In the genomic region with DNA sequence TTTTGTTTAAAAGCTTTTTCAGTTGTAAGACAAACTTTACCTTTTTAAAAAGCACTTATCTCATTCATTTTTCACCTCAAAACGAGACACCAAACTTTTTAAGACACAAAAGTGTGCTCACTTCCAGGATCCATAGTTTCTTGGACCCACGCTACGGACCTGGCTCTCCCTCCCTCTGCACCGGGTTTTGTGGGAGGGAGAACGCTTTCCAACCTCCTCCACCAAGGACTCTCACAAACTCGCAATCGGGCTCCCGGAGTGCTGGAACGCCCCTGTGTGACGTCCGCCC, we compare ENCODE assay signal across 9 cellular contexts. TPM values are rescaled to one million over a fixed set of nuclear protein-coding genes. Genes with fewer than 3 reads are reported as not detected.
DNase-seq lines count a peak whose midpoint lies in the region; FAIRE-seq and TF ChIP-seq lines count a peak whose summit lies in the region.
"Had no signal": no experiment of that assay in that cellular context is flagged by ENCODE, and none has a peak within 500 bp of the region (broad histone marks: within the 10 kb centered on the region; RNA-seq: fewer than 3 reads in every experiment).

No MANE protein-coding gene starts in this region.

- DNase-seq in GM19239 (ENCODE audit: insufficient read length, low spot score) (peak; percentile 40), left ventricle myocardium inferior (no peak), sigmoid colon (peak; percentile 86), RCC 7860 (ENCODE audit: low spot score) (no peak), NCI-H510A treated with DMSO at 0.1 percent for 48 hours (lab: John Stamatoyannopoulos, UW) (no peak), islet precursor cell (no peak)
- no peak for DNase-seq in activated CD4-positive, alpha-beta memory T cell treated with anti-CD3 and anti-CD28 coated beads, Interleukin-2, amount 10 ng/mL, durations not matched to agents 7 days and 5 days

- peaks cover 12% of the 10 kb centered on the region for H3K36me3 ChIP-seq in left ventricle myocardium inferior
- H3K36me3 ChIP-seq in sigmoid colon = peaks cover 0 to 17% (median 0%) of the 10 kb centered on the region in 4 donors

- POLR2A ChIA-PET in activated CD4-positive, alpha-beta memory T cell treated with anti-CD3 and anti-CD28 coated beads, Interleukin-2, amount 10 ng/mL, durations not matched to agents 7 days and 5 days (lab: Charles Lee) = interaction anchor here (0.9 to 5.6 kb wide), 8 partner anchors 12 to 201 kb away, joined by 3 to 61 read pairs (median 4); a partner anchor contains a TSS

- H3K9me3 ChIP-seq in left ventricle myocardium inferior (replicated peaks) (no peaks in the 10 kb centered on the region), sigmoid colon (no peaks in the 10 kb centered on the region)

- H3K27ac ChIP-seq in 22Rv1 (peak overlapping the region; percentile 95), left ventricle myocardium inferior (replicated peaks) (peak overlapping the region; percentile 92), sigmoid colon (peak overlapping the region; percentile 87 to 93 (median 91))

- H3K4me1 ChIP-seq in left ventricle myocardium inferior (peaks cover 34% of the 10 kb centered on the region), sigmoid colon (peaks cover 0 to 29% (median 22%) of the 10 kb centered on the region in 4 donors)

- H3K27me3 ChIP-seq in left ventricle myocardium inferior (ENCODE audit: low read depth) (no peaks in the 10 kb centered on the region), sigmoid colon (no peaks in the 10 kb centered on the region)

- no peaks in the 10 kb centered on the region for H3K27me3 Mint-ChIP-seq in activated CD4-positive, alpha-beta memory T cell treated with anti-CD3 and anti-CD28 coated beads, Interleukin-2, amount 10 ng/mL, durations not matched to agents 7 days and 5 days

- H3K4me3 Mint-ChIP-seq in activated CD4-positive, alpha-beta memory T cell treated with anti-CD3 and anti-CD28 coated beads, Interleukin-2, amount 10 ng/mL, durations not matched to agents 7 days and 5 days = peak overlapping the region; percentile 85

- no peak for TF ChIP-seq CTCF in 22Rv1 (IDR thresholded peaks at IDR 0.05)
- no peak for TF ChIP-seq CTCF in left ventricle myocardium inferior (IDR thresholded peaks at IDR 0.05; ENCODE audit: borderline replicate concordance)
- TF ChIP-seq CTCF in sigmoid colon (IDR thresholded peaks at IDR 0.05) = no peak

- no peak for TF ChIP-seq EP300 in sigmoid colon (IDR thresholded peaks at IDR 0.05)

- H3K4me3 ChIP-seq in left ventricle myocardium inferior = peak overlapping the region; percentile 81
- peak overlapping the region; percentile 50 to 77 (median 67) for H3K4me3 ChIP-seq in sigmoid colon

- no peaks in the 10 kb centered on the region for H3K9me3 Mint-ChIP-seq in activated CD4-positive, alpha-beta memory T cell treated with anti-CD3 and anti-CD28 coated beads, Interleukin-2, amount 10 ng/mL, durations not matched to agents 7 days and 5 days

- peaks cover 11% of the 10 kb centered on the region for H3K36me3 Mint-ChIP-seq in activated CD4-positive, alpha-beta memory T cell treated with anti-CD3 and anti-CD28 coated beads, Interleukin-2, amount 10 ng/mL, durations not matched to agents 7 days and 5 days (ENCODE audit: low read depth)

- no peak for FAIRE-seq in GM19239 (lab: Jason Lieb, UNC)
- FAIRE-seq in RCC 7860 (lab: Jason Lieb, UNC) = no peak
- FAIRE-seq: islet of Langerhans had no signal

- intact Hi-C loops in left ventricle myocardium inferior (cut with micrococcal nuclease) = no loop called here
- intact Hi-C loops in sigmoid colon (cut with DNase I) = loop anchor here (2.0 to 5.0 kb wide), 2 partner anchors 76 to 203 kb away; a partner anchor contains a TSS

- H3K4me1 Mint-ChIP-seq in activated CD4-positive, alpha-beta memory T cell treated with anti-CD3 and anti-CD28 coated beads, Interleukin-2, amount 10 ng/mL, durations not matched to agents 7 days and 5 days = peaks cover 41% of the 10 kb centered on the region

- CTCF ChIA-PET in activated CD4-positive, alpha-beta memory T cell treated with anti-CD3 and anti-CD28 coated beads, Interleukin-2, amount 10 ng/mL, durations not matched to agents 7 days and 5 days (lab: Charles Lee) = interaction anchor here (0.7 to 4.5 kb wide), 6 partner anchors 12 to 712 kb away, joined by 3 to 28 read pairs (median 4); a partner anchor contains a TSS

- no peak for TF ChIP-seq POLR2A in sigmoid colon (IDR thresholded peaks at IDR 0.05)

- peak overlapping the region; percentile 94 for H3K27ac Mint-ChIP-seq in activated CD4-positive, alpha-beta memory T cell treated with anti-CD3 and anti-CD28 coated beads, Interleukin-2, amount 10 ng/mL, durations not matched to agents 7 days and 5 days

- WGBS in sigmoid colon, 2 donors = 0% methylated on average over 11 of the region's 11 CpGs

RNA-seq across cellular contexts. Expression of a gene that starts 0.4 kb away (rescaled TPM):
- total RNA-seq in activated CD4-positive, alpha-beta memory T cell treated with anti-CD3 and anti-CD28 coated beads, Interleukin-2, amount 10 ng/mL, durations not matched to agents 7 days and 5 days = under 1 TPM in 1 of 2 experiments, not detected in 1; 0.08 TPM
- total RNA-seq in left ventricle myocardium inferior (not detected), sigmoid colon (not detected)
- polyA plus RNA-seq in sigmoid colon = under 1 TPM in 1 of 3 donors, not detected in 2; 0.04 TPM

RNA-seq across cellular contexts. Expression of a gene that starts 0.5 kb away (rescaled TPM):
- 10 to 100 TPM; 23.4 to 27.0 TPM for total RNA-seq in activated CD4-positive, alpha-beta memory T cell treated with anti-CD3 and anti-CD28 coated beads, Interleukin-2, amount 10 ng/mL, durations not matched to agents 7 days and 5 days
- total RNA-seq in left ventricle myocardium inferior (11.5 TPM), sigmoid colon (10 to 100 TPM; 14.7 to 16.9 (median 15.9) TPM)
- polyA plus RNA-seq in sigmoid colon = 10 to 100 TPM; 10.2 to 16.0 (median 11.6) TPM

Comparison
In these comparisons a context has a peak if more than half of its experiments do, and no peak if none do; other contexts are left out.
1. DNase-seq: peak in GM19239 (single experiment) and sigmoid colon (single experiment); none in activated CD4-positive, alpha-beta memory T cell treated with anti-CD3 and anti-CD28 coated beads, Interleukin-2, amount 10 ng/mL, durations not matched to agents 7 days and 5 days (single experiment), left ventricle myocardium inferior (single experiment), RCC 7860 (single experiment), NCI-H510A treated with DMSO at 0.1 percent for 48 hours (single experiment) and islet precursor cell (single experiment).
2. Peak in every context shown above with its lines, with median percentiles within 50 percentile points of each other: H3K27ac ChIP-seq.